27 cellular contexts compared by ENCODE assay signal in the genomic region with DNA sequence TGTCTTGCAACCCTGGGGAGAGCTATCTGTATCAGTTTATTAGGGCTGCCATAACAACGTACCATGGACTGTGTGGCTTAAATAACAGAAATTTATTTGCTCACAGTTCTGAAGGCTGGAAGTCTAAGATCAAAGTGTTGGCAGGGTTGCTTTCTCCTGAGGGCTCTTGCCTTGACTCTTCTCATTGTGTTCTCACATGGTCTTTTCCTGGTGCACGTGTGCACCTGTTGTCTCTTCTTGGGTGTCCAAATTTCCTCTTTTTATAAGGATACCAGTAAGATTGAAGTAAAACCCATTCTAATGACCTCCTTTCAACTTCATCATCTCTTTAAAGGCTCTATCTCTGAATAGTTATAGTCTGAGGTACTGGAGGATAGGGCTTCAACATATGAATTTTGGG.
"Had no signal": no experiment of that assay in that cellular context is flagged by ENCODE, and none has a peak within 500 bp of the region (broad histone marks: within the 10 kb centered on the region; RNA-seq: fewer than 3 reads in every experiment).

No MANE protein-coding gene starts in this region.

- DNase-seq: stimulated activated CD4-positive, alpha-beta T cell treated with anti-CD3 and anti-CD28 coated beads, Interleukin-2, amount 100 ng/mL, for 48 hours; stimulated activated CD4-positive, alpha-beta T cell treated with anti-CD3 and anti-CD28 coated beads, Interleukin-4, amount 100 ng/mL, for 1 hour; stimulated activated CD4-positive, alpha-beta T cell treated with anti-CD3 and anti-CD28 coated beads, Interleukin-4, amount 100 ng/mL, for 24 hours; stimulated activated CD4-positive, alpha-beta T cell treated with anti-CD3 and anti-CD28 coated beads, Interleukin-4, amount 100 ng/mL, for 4 hours; stimulated activated CD8-positive, alpha-beta memory T cell treated with anti-CD3 and anti-CD28 coated beads, Interleukin-4, amount 100 ng/mL, for 48 hours; stimulated activated naive B cell treated with anti-CD40 and anti-IgM and Interleukin-4, amounts not matched to agents 10 μg/mL and 1 μg/mL and 100 μg/mL, for 72 hours; stimulated activated naive CD4-positive, alpha-beta T cell; stimulated activated naive CD4-positive, alpha-beta T cell treated with Interleukin-2 at 50 U/mL for 16 hours; stimulated activated naive CD8-positive, alpha-beta T cell treated with anti-CD3 and anti-CD28 coated beads, Interleukin-15, amount 100 ng/mL, for 72 hours; stimulated activated naive CD8-positive, alpha-beta T cell treated with anti-CD3 and anti-CD28 coated beads, Interleukin-15, Interleukin-2, amounts not matched to agents 100 U/mL and 50 U/mL, for 24 hours; stomach; substantia nigra; testis; thyroid gland; tibial artery; transverse colon; trophoblast cell; upper lobe of left lung; upper lobe of right lung; uterus had no signal

- H3K27ac ChIP-seq: stomach, suprapubic skin, testis, thoracic aorta, thyroid gland, tibial artery, tibial nerve, transverse colon, upper lobe of left lung, upper lobe of right lung, uterus, vagina had no signal

- H3K4me1 ChIP-seq: stomach, suprapubic skin, testis, thyroid gland, tibial artery, tibial nerve, transverse colon, upper lobe of left lung, upper lobe of right lung, uterus, vagina had no signal

- H3K4me3 ChIP-seq: stomach, suprapubic skin, testis, thoracic aorta, thyroid gland, tibial artery, tibial nerve, transverse colon, upper lobe of left lung, upper lobe of right lung, uterus, vagina had no signal

- ATAC-seq: stimulated activated effector memory CD8-positive, alpha-beta T cell treated with anti-CD3 and anti-CD28 coated beads, Interleukin-12 subunit alpha, Interleukin-12 subunit beta, amount 100 ng/mL, for 72 hours; stimulated activated memory B cell treated with anti-CD40 and anti-IgM and Interleukin-4, amounts not matched to agents 10 μg/mL and 1 μg/mL and 100 μg/mL, for 72 hours; stimulated activated naive B cell treated with anti-CD40 and anti-IgM and Interleukin-4, amounts not matched to agents 10 μg/mL and 1 μg/mL and 100 μg/mL, for 72 hours; stimulated activated naive CD8-positive, alpha-beta T cell treated with anti-CD3 and anti-CD28 coated beads, Interleukin-15, amount 100 ng/mL, for 72 hours; stimulated activated naive CD8-positive, alpha-beta T cell treated with anti-CD3 and anti-CD28 coated beads, Interleukin-15, Interleukin-2, amounts not matched to agents 100 U/mL and 50 U/mL, for 24 hours; upper lobe of right lung had no signal

- FAIRE-seq: urothelium cell line had no signal

- H3K27me3 ChIP-seq: stomach, suprapubic skin, testis, thyroid gland, tibial artery, tibial nerve, transverse colon, upper lobe of left lung, upper lobe of right lung, uterus, vagina had no signal

- H3K9me3 ChIP-seq: stomach, suprapubic skin, testis, thoracic aorta, thyroid gland, tibial artery, tibial nerve, transverse colon, upper lobe of left lung, upper lobe of right lung, uterus, vagina had no signal

- H3K36me3 ChIP-seq: stomach, suprapubic skin, thoracic aorta, thyroid gland, tibial artery, tibial nerve, transverse colon, upper lobe of left lung, upper lobe of right lung, uterus, vagina had no signal
